ENCODE assay signal across 6 cellular contexts in the genomic region with DNA sequence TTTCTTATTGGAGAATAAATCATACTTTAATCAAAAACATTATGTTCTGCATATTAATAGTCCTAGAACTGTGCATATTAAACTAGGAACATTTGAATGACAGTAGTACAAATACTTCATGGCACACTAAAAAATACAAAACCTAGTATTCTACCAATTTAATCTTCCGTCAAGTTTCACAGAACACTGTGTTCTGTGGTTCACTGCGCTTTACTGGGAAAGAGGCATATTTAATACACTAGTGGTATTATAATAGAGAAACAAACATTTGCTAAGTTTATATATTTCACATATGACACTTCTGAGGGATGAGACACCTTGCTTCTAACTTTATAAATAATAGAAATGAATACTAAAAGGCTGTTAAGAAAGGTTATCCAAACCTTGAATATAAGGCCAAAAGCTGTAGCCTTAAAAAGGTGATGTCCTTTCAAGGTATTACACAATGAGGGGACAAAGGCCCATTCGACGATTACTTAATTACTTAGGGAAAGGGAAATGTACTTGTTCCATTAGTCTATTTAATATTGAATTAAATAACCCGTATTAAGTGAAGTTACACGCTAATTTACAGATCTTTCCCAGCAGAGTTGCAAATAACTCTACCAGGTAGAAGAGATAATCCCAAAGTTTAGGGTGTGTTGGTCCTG.
"Had no signal": no experiment of that assay in that cellular context is flagged by ENCODE, and none has a peak within 500 bp of the region (broad histone marks: within the 10 kb centered on the region; RNA-seq: fewer than 3 reads in every experiment).

No MANE protein-coding gene starts in this region.

- FAIRE-seq: H1, H54, HTR-8/SVneo had no signal

- H2AFZ ChIP-seq: GM23338 had no signal

- H3K4me3 ChIP-seq: GM23338 had no signal

- ATAC-seq: GM23338 had no signal

- H3K4me2 ChIP-seq: GM23338 had no signal

- DNase-seq: H9, HCEC 1CT had no signal
